ENCODE assay signal across 8 cellular contexts in genomic region chr7:55533050-55533728, GRCh38. TPM values are rescaled to one million over a fixed set of nuclear protein-coding genes. Genes with fewer than 3 reads are reported as not detected.
DNase-seq lines count a peak whose midpoint lies in the region; ATAC-seq, FAIRE-seq and TF ChIP-seq lines count a peak whose summit lies in the region.

No MANE protein-coding gene starts in this region.

- H3K27ac Mint-ChIP-seq in CD4-positive, alpha-beta T cell = peak overlapping the region; percentile 86

- H3K4me1 Mint-ChIP-seq in CD4-positive, alpha-beta T cell (ENCODE audit: low read depth) = peaks cover 85% of the 10 kb centered on the region

- no peak for FAIRE-seq in D721Med (lab: Jason Lieb, UNC)

- no peaks in the 10 kb centered on the region for H3K9me3 Mint-ChIP-seq in CD4-positive, alpha-beta T cell

- no peaks in the 10 kb centered on the region for H3K9me3 ChIP-seq in CD4-positive, alpha-beta T cell (ENCODE audit: control insufficient read depth, low read length)
- no peaks in the 10 kb centered on the region for H3K9me3 ChIP-seq in adrenal gland (replicated peaks in 1 of 3)

- CTCF ChIA-PET in CD4-positive, alpha-beta T cell (lab: Charles Lee) = interaction anchor here (0.9 to 1.5 kb wide), 6 partner anchors 14 to 65 kb away, joined by 3 to 7 read pairs (median 4); no protein-coding TSS in a partner anchor

- peak overlapping the region; percentile 76 for H3K4me3 Mint-ChIP-seq in CD4-positive, alpha-beta T cell

- ATAC-seq in CD4-positive, alpha-beta T cell (ENCODE audit: poor library complexity) = peak; percentile 74
- ATAC-seq in GM19455 (IDR thresholded peaks at IDR 0.05; ENCODE audit: unreplicated experiment) = peak; percentile 56
- peak; percentile 47 for ATAC-seq in HG03521 (IDR thresholded peaks at IDR 0.05; ENCODE audit: unreplicated experiment)

- H3K27me3 Mint-ChIP-seq in CD4-positive, alpha-beta T cell = no peaks in the 10 kb centered on the region

- 47 to 60% (median 51%) methylated on average over 4 of the region's 4 CpGs for WGBS in adrenal gland, 4 donors

- no peak for TF ChIP-seq CTCF in CD4-positive, alpha-beta T cell (IDR thresholded peaks at IDR 0.05)
- TF ChIP-seq CTCF in adrenal gland (IDR thresholded peaks at IDR 0.05) (no peak), D721Med (IDR thresholded peaks at IDR 0.05; ENCODE audit: insufficient read depth, missing control alignments) (no peak)

- H3K27ac ChIP-seq in CD4-positive, alpha-beta T cell (ENCODE audit: low read depth, low read length) = peak overlapping the region; percentile 59
- peak overlapping the region in 4 of 5 donors; percentile 43 to 85 (median 57) for H3K27ac ChIP-seq in adrenal gland

- no peaks in the 10 kb centered on the region for H3K36me3 ChIP-seq in adrenal gland (replicated peaks in 1 of 2)

- no peaks in the 10 kb centered on the region for H3K27me3 ChIP-seq in CD4-positive, alpha-beta T cell (ENCODE audit: control insufficient read depth, insufficient read depth, low read length)
- no peaks in the 10 kb centered on the region for H3K27me3 ChIP-seq in adrenal gland

- TF ChIP-seq POLR2A in adrenal gland (IDR thresholded peaks at IDR 0.05) = no peak

- intact Hi-C loops in CD4-positive, alpha-beta T cell (cut with DNase I, micrococcal nuclease) = loop anchor here (2.0 to 10.0 kb wide), 4 partner anchors 16 to 68 kb away; no protein-coding TSS in a partner anchor
- intact Hi-C loops in adrenal gland (cut with DNase I) = no loop called here

- no peak overlapping the region for H3K4me3 ChIP-seq in adrenal gland

- DNase-seq in CD4-positive, alpha-beta T cell = peak; percentile 41 to 74 (median 58)
- DNase-seq in T follicular helper cell (ENCODE audit: low read depth) = peak; percentile 73
- peak in 4 of 7 donors; percentile 31 to 69 (median 46) for DNase-seq in adrenal gland
- DNase-seq in myocyte (ENCODE audit: low read depth) = peak; percentile 96
- peak; percentile 45 for DNase-seq in superior temporal gyrus (ENCODE audit: extremely low spot score)
- no peak for DNase-seq in D721Med (ENCODE audit: insufficient read length, low spot score)

- H3K4me1 ChIP-seq in adrenal gland (replicated peaks in 1 of 2) = peaks cover 0 to 52% of the 10 kb centered on the region in 2 donors

- H3K36me3 Mint-ChIP-seq in CD4-positive, alpha-beta T cell (ENCODE audit: low read depth) = peaks cover 11% of the 10 kb centered on the region

- POLR2A ChIA-PET in CD4-positive, alpha-beta T cell (lab: Charles Lee) = interaction anchor here (0.6 to 4.0 kb wide), 15 partner anchors 9 to 167 kb away, joined by 3 to 42 read pairs (median 4); no protein-coding TSS in a partner anchor

RNA-seq across cellular contexts. Expression of gene VOPP1, which starts 39.1 kb away (rescaled TPM):
- 10 to 100 TPM; 49.6 to 53.1 TPM for total RNA-seq in CD4-positive, alpha-beta T cell
- 10 to 100 TPM; 30.3 to 60.7 (median 38.2) TPM for total RNA-seq in adrenal gland
- polyA plus RNA-seq in adrenal gland = 10 to 100 TPM; 13.6 to 16.7 (median 14.2) TPM
- total RNA-seq in myocyte = 57.5 TPM in 2 replicates
- polyA plus RNA-seq in myocyte (2012) = 149 TPM

Comparison
In these comparisons a context has a peak if more than half of its experiments do, and no peak if none do; other contexts are left out.
1. intact Hi-C loops: an anchor here in CD4-positive, alpha-beta T cell (2.0 to 10.0 kb wide); none called in adrenal gland.